In genomic region chr2:130819915-130820861, GRCh38 we compare ENCODE assay signal across 11 cellular contexts. TPM values are rescaled to one million over a fixed set of nuclear protein-coding genes. Genes with fewer than 3 reads are reported as not detected.
A peak's percentile ranks its signal among the peaks of the same experiment; 100 is the strongest.
DNase-seq lines count a peak whose midpoint lies in the region; ATAC-seq, FAIRE-seq and TF ChIP-seq lines count a peak whose summit lies in the region.
"Had no signal": no experiment of that assay in that cellular context is flagged by ENCODE, and none has a peak within 500 bp of the region (broad histone marks: within the 10 kb centered on the region; RNA-seq: fewer than 3 reads in every experiment).

No MANE protein-coding gene starts in this region.

- no peak overlapping the region for H3K27ac ChIP-seq in HepG2 (ENCODE audit: extremely low read length, insufficient read depth, low read length)
- H3K27ac ChIP-seq in right lobe of liver, result no peak overlapping the region
- H3K27ac ChIP-seq in endodermal cell (ENCODE audit: low read depth, low read length), result no peak overlapping the region
- peak overlapping the region; percentile 54 for H3K27ac ChIP-seq in mesodermal cell (ENCODE audit: low read depth, low read length, severe bottlenecking)
- H3K27ac ChIP-seq in aorta (ENCODE audit: low read depth in 1 of 2, low read length in 2 of 2), result peak overlapping the region; percentile 87 to 88
- H3K27ac ChIP-seq: SJSA1, uterus had no signal

- in situ Hi-C loops in HepG2 (cut with HindIII; ENCODE audit: extremely low pct_ligation_motif_present, low pct_unique_long_range_greater_than_20kb), result no loop called here

- H3K4me1 ChIP-seq in HepG2 (ENCODE audit: insufficient read depth, low read length), result no peaks in the 10 kb centered on the region
- no peaks in the 10 kb centered on the region for H3K4me1 ChIP-seq in right lobe of liver
- H3K4me1 ChIP-seq in endodermal cell (ENCODE audit: control insufficient read depth, insufficient read depth, low read length), result no peaks in the 10 kb centered on the region
- H3K4me1 ChIP-seq in mesodermal cell (ENCODE audit: control insufficient read depth, insufficient read depth, low read length, poor library complexity, severe bottlenecking), result peaks cover 31% of the 10 kb centered on the region
- no peaks in the 10 kb centered on the region for H3K4me1 ChIP-seq in aorta (ENCODE audit: control insufficient read depth in 1 of 2, insufficient read depth in 2 of 2, low read length in 2 of 2)
- H3K4me1 ChIP-seq: uterus had no signal

- ATAC-seq in HepG2 (peak; percentile 30), right lobe of liver (no peak), aorta (ENCODE audit: low FRiP score) (peak; percentile 57)

- POLR2A ChIA-PET in HepG2 (lab: Yijun Ruan, JAX), result no interaction called here
- POLR2A ChIA-PET in GM10248 (lab: Yijun Ruan, JAX), result no interaction called here

- H2AFZ ChIP-seq in HepG2 (ENCODE audit: low read length), result no peak overlapping the region

- H3K79me2 ChIP-seq in HepG2 (ENCODE audit: insufficient read depth, low read length), result no peaks in the 10 kb centered on the region

- H4K20me1 ChIP-seq in HepG2 (ENCODE audit: insufficient read depth, low read length), result no peaks in the 10 kb centered on the region; the same call in 1 of the 2 replicates

- H3K27me3 Mint-ChIP-seq in endodermal cell (ENCODE audit: insufficient read depth), result no peaks in the 10 kb centered on the region

- no peak for TF ChIP-seq EP300 in HepG2 (IDR thresholded peaks at IDR 0.05; ENCODE audit: low read depth in 2 of 2, low read length in 2 of 2)
- no peak for TF ChIP-seq EP300 in HepG2 (CRISPR knock-in tag; IDR thresholded peaks at IDR 0.05; ENCODE audit: borderline replicate concordance)

- peaks cover 4 to 42% of the 10 kb centered on the region in 2 experiments; a peak in 3 of 5 replicates for H3K27me3 ChIP-seq in HepG2 (ENCODE audit: control insufficient read depth in 1 of 2, insufficient read depth in 2 of 2, low read length in 2 of 2)
- H3K27me3 ChIP-seq in right lobe of liver, result no peaks in the 10 kb centered on the region
- H3K27me3 ChIP-seq in endodermal cell (ENCODE audit: control insufficient read depth, insufficient read depth, low read length, poor library complexity, severe bottlenecking), result no peaks in the 10 kb centered on the region
- no peaks in the 10 kb centered on the region for H3K27me3 ChIP-seq in aorta (ENCODE audit: control insufficient read depth in 1 of 2, insufficient read depth in 2 of 2, low read length in 1 of 2)
- H3K27me3 ChIP-seq: SJSA1, uterus had no signal

- no peak overlapping the region for H3K4me2 ChIP-seq in HepG2 (ENCODE audit: low read depth, low read length)

- H3K4me3 ChIP-seq in HepG2 (replicated peaks in 1 of 3; ENCODE audit: insufficient read depth in 1 of 3, low read depth in 2 of 3, low read length in 3 of 3), result no peak overlapping the region
- no peak overlapping the region for H3K4me3 ChIP-seq in right lobe of liver
- H3K4me3 ChIP-seq in endodermal cell (ENCODE audit: low read length), result no peak overlapping the region
- no peak overlapping the region for H3K4me3 ChIP-seq in mesodermal cell (ENCODE audit: extremely low read depth, insufficient read depth, low read length, poor library complexity, severe bottlenecking)
- H3K4me3 ChIP-seq in aorta (ENCODE audit: low read length in 2 of 2), result no peak overlapping the region
- H3K4me3 ChIP-seq: SJSA1, uterus had no signal

- intact Hi-C loops in HepG2 (cut with micrococcal nuclease; ENCODE audit: unreplicated experiment), result no loop called here
- intact Hi-C loops in right lobe of liver (cut with DNase I), result no loop called here
- intact Hi-C loops in aorta (cut with DNase I), result no loop called here

- TF ChIP-seq POLR2A in HepG2 (IDR thresholded peaks at IDR 0.05; ENCODE audit: insufficient read depth in 1 of 2, low read depth in 2 of 2, low read length in 2 of 2) (no peak), right lobe of liver (IDR thresholded peaks at IDR 0.05) (no peak), GM12892 (IDR thresholded peaks at IDR 0.05; ENCODE audit: low read depth, low read length) (no peak)

- no peaks in the 10 kb centered on the region for H3K36me3 Mint-ChIP-seq in endodermal cell (ENCODE audit: low read depth)

- BruUV-seq in HepG2 (replicated peaks; lab: Mats Ljungman, UMichigan), result no TSS peak

- FAIRE-seq in HepG2 (lab: Jason Lieb, UNC) (no peak), GM12892 (lab: Jason Lieb, UNC) (no peak)

- H3K4me3 Mint-ChIP-seq in endodermal cell, result no peak overlapping the region

- CTCF ChIA-PET in HepG2 (lab: Yijun Ruan, JAX; ENCODE audit: low intra/inter-chr PET ratio, low total read pairs), result no interaction called here
- CTCF ChIA-PET in GM10248 (lab: Yijun Ruan, JAX), result interaction anchor here (1.5 to 3.3 kb wide), 3 partner anchors 23 to 54 kb away, joined by 5 to 18 read pairs (median 13); no protein-coding TSS in a partner anchor

- H3K9me3 ChIP-seq in HepG2 (ENCODE audit: low read length), result no peaks in the 10 kb centered on the region
- H3K9me3 ChIP-seq in right lobe of liver, result no peaks in the 10 kb centered on the region
- H3K9me3 ChIP-seq in endodermal cell (ENCODE audit: control insufficient read depth, low read length), result no peaks in the 10 kb centered on the region
- no peaks in the 10 kb centered on the region for H3K9me3 ChIP-seq in mesodermal cell (ENCODE audit: control insufficient read depth, low read length)
- H3K9me3 ChIP-seq in aorta (ENCODE audit: control insufficient read depth, low read length), result no peaks in the 10 kb centered on the region
- H3K9me3 ChIP-seq: SJSA1, uterus had no signal

- WGBS in HepG2 (ENCODE audit: low lambda C conversion rate), result 40% methylated on average over 16 of the region's 22 CpGs
- WGBS in right lobe of liver (ENCODE audit: insufficient coverage, low coverage, low lambda C conversion rate, missing lambda C conversion rate), result 26% methylated on average over 4 of the region's 22 CpGs
- 35 to 60% methylated on average over 12 to 22 of the region's 22 CpGs for WGBS in endodermal cell (ENCODE audit: insufficient coverage in 1 of 2, insufficient read length in 1 of 2), 2 experiments
- WGBS in mesodermal cell (ENCODE audit: insufficient coverage in 2 of 2), 2 experiments, result 39 to 47% methylated on average over 14 to 19 of the region's 22 CpGs
- WGBS in aorta, 2 donors, result 6 to 9% methylated on average over 22 of the region's 22 CpGs

- TF ChIP-seq RAD21 in HepG2 (CRISPR knock-in tag; IDR thresholded peaks at IDR 0.05), result no peak

- DNase-seq in HepG2 (ENCODE audit: low spot score), result no peak
- no peak for DNase-seq in right lobe of liver
- peak; percentile 90 for DNase-seq in endodermal cell
- DNase-seq in aorta, result peak in 1 of 2 donors; percentile 82
- no peak for DNase-seq in HCEC 1CT
- no peak for DNase-seq in GM10248 (ENCODE audit: extremely low spot score)
- no peak for DNase-seq in GM12892 (ENCODE audit: insufficient read length)
- DNase-seq: effector memory CD4-positive, alpha-beta T cell; uterus had no signal

- TF ChIP-seq CTCF in HepG2 (CRISPR knock-in tag; IDR thresholded peaks at IDR 0.05) (no peak), right lobe of liver (IDR thresholded peaks at IDR 0.05) (no peak), endodermal cell (conservative IDR thresholded peaks at IDR 0.05) (no peak), GM10248 (IDR thresholded peaks at IDR 0.05; ENCODE audit: control extremely low read depth, extremely low read depth, low read depth, missing control alignments) (no peak)

- no peak overlapping the region for H3K27ac Mint-ChIP-seq in endodermal cell

- H3K36me3 ChIP-seq in HepG2 (replicated peaks in 1 of 2; ENCODE audit: control insufficient read depth in 1 of 2, insufficient read depth in 2 of 2, low read length in 2 of 2) (no peaks in the 10 kb centered on the region), right lobe of liver (no peaks in the 10 kb centered on the region), endodermal cell (ENCODE audit: control insufficient read depth, insufficient read depth, low read length) (no peaks in the 10 kb centered on the region), mesodermal cell (ENCODE audit: control insufficient read depth, insufficient read depth, low read length) (no peaks in the 10 kb centered on the region), aorta (ENCODE audit: control insufficient read depth in 1 of 2, insufficient read depth in 2 of 2, low read length in 1 of 2) (no peaks in the 10 kb centered on the region)
- H3K36me3 ChIP-seq: SJSA1, uterus had no signal

- H3K9me3 Mint-ChIP-seq in endodermal cell, result no peaks in the 10 kb centered on the region

- H3K4me1 Mint-ChIP-seq in endodermal cell, result peaks cover 8% of the 10 kb centered on the region

- H3K9ac ChIP-seq in HepG2 (ENCODE audit: insufficient read depth, low read depth, low read length) (no peak overlapping the region), endodermal cell (ENCODE audit: extremely low read depth, low read length, poor library complexity, severe bottlenecking) (no peak overlapping the region)

RNA-seq across cellular contexts. Expression of gene ARHGEF4, which starts 16.5 kb away (rescaled TPM):
- 0.11 TPM in 1 of 2 replicates, not detected in the other for total RNA-seq in HepG2 (2016; rRNA removed; fragmentation: Illumina TruSeq; extraction: Trizol)
- total RNA-seq in HepG2 (2016; cell fraction: cytosol; rRNA removed; fragmentation: Illumina TruSeq; extraction: Trizol; ENCODE audit: low read depth), result not detected in 2 replicates
- total RNA-seq in HepG2 (2016; cell fraction: insoluble cytoplasmic fraction; rRNA removed; fragmentation: Illumina TruSeq; extraction: Trizol), result 0.09 TPM in 1 of 2 replicates, not detected in the other
- not detected in 2 replicates for total RNA-seq in HepG2 (2016; cell fraction: membrane; rRNA removed; fragmentation: Illumina TruSeq; extraction: Trizol)
- not detected in 2 replicates for total RNA-seq in HepG2 (2016; cell fraction: nucleus; rRNA removed; fragmentation: Illumina TruSeq; extraction: Trizol)
- 0.08 and 0.13 TPM in 2 replicates for polyA plus RNA-seq in HepG2 (2011; rRNA removed)
- 0.03 TPM in 2 replicates for polyA plus RNA-seq in HepG2 (2011; cell fraction: cytosol; rRNA removed)
- polyA plus RNA-seq in HepG2 (2011; cell fraction: nucleus; rRNA removed), result 0.45 and 0.88 TPM in 2 replicates
- polyA plus RNA-seq in HepG2 (2012), result not detected in 2 replicates
- 0.16 TPM in 1 of 2 replicates, not detected in the other for polyA plus RNA-seq in HepG2 (2016; cell fraction: cytosol; fragmentation: Illumina TruSeq; extraction: Trizol; ENCODE audit: low read depth)
- not detected in 2 replicates for polyA plus RNA-seq in HepG2 (2016; cell fraction: insoluble cytoplasmic fraction; fragmentation: Illumina TruSeq; extraction: Trizol; ENCODE audit: low read depth)
- not detected in 2 replicates for polyA plus RNA-seq in HepG2 (2016; cell fraction: membrane; fragmentation: Illumina TruSeq; extraction: Trizol; ENCODE audit: low read depth)
- polyA plus RNA-seq in HepG2 (2016; cell fraction: nucleus; fragmentation: Illumina TruSeq; extraction: Trizol; ENCODE audit: insufficient read depth, low read depth), result 0.41 and 0.48 TPM in 2 replicates
- 0.28 and 34.2 TPM in 2 replicates for polyA minus RNA-seq in HepG2 (2011; rRNA and poly(A)+ RNA removed; ENCODE audit: low replicate concordance)
- polyA minus RNA-seq in HepG2 (2011; cell fraction: cytosol; rRNA and poly(A)+ RNA removed), result 0.79 TPM in 1 of 2 replicates, not detected in the other
- 0.12 and 0.13 TPM in 2 replicates for polyA minus RNA-seq in HepG2 (2011; cell fraction: nucleus; rRNA and poly(A)+ RNA removed)
- total RNA-seq in right lobe of liver, result 1 to 10 TPM in 1 of 6 experiments, under 1 TPM in 3, not detected in 2; 0.44 to 6.7 (median 0.67) TPM
- 10 to 100 TPM; 50.3 to 54.7 TPM for total RNA-seq in endodermal cell
- 18.8 TPM for polyA plus RNA-seq in endodermal cell (2013, experiment 1 of 2)
- 16.0 TPM for polyA plus RNA-seq in endodermal cell (2013, experiment 2 of 2)
- 6.5 TPM for polyA plus RNA-seq in mesodermal cell (2013, experiment 1 of 2)
- polyA plus RNA-seq in mesodermal cell (2013, experiment 2 of 2), result 6.2 TPM
- 1 to 10 TPM; 2.7 to 6.9 TPM for total RNA-seq in aorta
- 1 to 10 TPM; 1.1 to 1.7 TPM for polyA plus RNA-seq in aorta
- not detected for polyA plus RNA-seq in GM12892 (2012; ENCODE audit: missing spikeins)

Comparison
In these comparisons a context has a peak if more than half of its experiments do, and no peak if none do; other contexts are left out.
1. ATAC-seq: peak in HepG2 (single experiment) and aorta (single experiment); none in right lobe of liver (0 of 4).
2. H3K27ac ChIP-seq: peak in mesodermal cell (single experiment) and aorta (2 of 2); none in HepG2 (single experiment), right lobe of liver (0 of 3) and endodermal cell (single experiment).
3. RNA of gene ARHGEF4, which starts 16.5 kb away (total RNA-seq): 50.3 to 54.7 TPM in endodermal cell; 2.7 to 6.9 TPM in aorta, 0.44 to 6.7 TPM in right lobe of liver and 0.09 to 0.11 TPM in HepG2; every median in the first group is over 4 times any median in the second.